In genomic region chr11:95081412-95081811, GRCh38 we compare ENCODE assay signal across 13 cellular contexts. TPM values are rescaled to one million over a fixed set of nuclear protein-coding genes. Genes with fewer than 3 reads are reported as not detected.
DNase-seq lines count a peak whose midpoint lies in the region; ATAC-seq and TF ChIP-seq lines count a peak whose summit lies in the region.
"Had no signal": no experiment of that assay in that cellular context is flagged by ENCODE, and none has a peak within 500 bp of the region (broad histone marks: within the 10 kb centered on the region; RNA-seq: fewer than 3 reads in every experiment).

No MANE protein-coding gene starts in this region.

- TF ChIP-seq CTCF in breast epithelium (IDR thresholded peaks at IDR 0.05) (no peak), MCF 10A (IDR thresholded peaks at IDR 0.05; ENCODE audit: unreplicated experiment) (no peak), heart right ventricle (IDR thresholded peaks at IDR 0.05) (no peak), uterus (IDR thresholded peaks at IDR 0.05) (no peak)

- no peak overlapping the region for H3K4me3 ChIP-seq in breast epithelium
- H3K4me3 ChIP-seq in heart right ventricle = no peak overlapping the region
- H3K4me3 ChIP-seq in uterus = no peak overlapping the region

- H3K27ac Mint-ChIP-seq in MCF 10A (ENCODE audit: low read depth, unreplicated experiment) = no peak overlapping the region
- H3K27ac Mint-ChIP-seq: T-cell had no signal

- H3K36me3 ChIP-seq in breast epithelium = no peaks in the 10 kb centered on the region
- no peaks in the 10 kb centered on the region for H3K36me3 ChIP-seq in heart right ventricle
- no peaks in the 10 kb centered on the region for H3K36me3 ChIP-seq in uterus

- intact Hi-C loops in breast epithelium (cut with DNase I; ENCODE audit: low total_unique reads) (no loop called here), MCF 10A (cut with micrococcal nuclease) (no loop called here), heart right ventricle (cut with DNase I) (no loop called here), uterus (cut with DNase I; ENCODE audit: low total_unique reads) (no loop called here)

- H3K27me3 ChIP-seq in breast epithelium = no peaks in the 10 kb centered on the region
- no peaks in the 10 kb centered on the region for H3K27me3 ChIP-seq in heart right ventricle
- H3K27me3 ChIP-seq in uterus = no peaks in the 10 kb centered on the region

- DNase-seq in breast epithelium (ENCODE audit: low spot score in 2 of 2) (peak in 1 of 2 donors; percentile 85), MCF 10A (ENCODE audit: unreplicated experiment) (no peak), heart right ventricle (peak; percentile 14 to 36), nucleus accumbens (lab: John Stamatoyannopoulos, UW) (peak in 48 of 56 donors; percentile 26 to 87 (median 66)), uterus (peak in 1 of 2 donors; percentile 41), SKM-1 treated with dmso at 0.1 percent for 144 hours (lab: John Stamatoyannopoulos, UW; ENCODE audit: unreplicated experiment) (no peak)
- DNase-seq in activated CD8-positive, alpha-beta memory T cell treated with anti-CD3 and anti-CD28 coated beads for 24 hours = no peak
- DNase-seq: activated CD4-positive, alpha-beta T cell treated with anti-CD3 and anti-CD28 coated beads, Interleukin-2, amount 50 U/mL, for 48 hours; NCI-H1092; T-cell had no signal

- H3K27me3 Mint-ChIP-seq in MCF 10A (ENCODE audit: insufficient read depth, unreplicated experiment) = no peaks in the 10 kb centered on the region

- ATAC-seq in heart right ventricle (peak; percentile 60 to 91 (median 80)), HG03097 (IDR thresholded peaks at IDR 0.05; ENCODE audit: low FRiP score, unreplicated experiment) (no peak)
- ATAC-seq: T-cell had no signal

- H3K4me1 ChIP-seq in breast epithelium = no peaks in the 10 kb centered on the region
- peaks cover 0 to 14% (median 0%) of the 10 kb centered on the region in 9 donors for H3K4me1 ChIP-seq in heart right ventricle
- H3K4me1 ChIP-seq in uterus = no peaks in the 10 kb centered on the region

- BruUV-seq in MCF 10A (replicated peaks; lab: Mats Ljungman, UMichigan) = no TSS peak

- POLR2A ChIA-PET in MCF 10A (lab: Yijun Ruan, JAX) = interaction anchor here (0.8 to 1.6 kb wide), 5 partner anchors 9 to 66 kb away, joined by 3 to 8 read pairs (median 4); partner anchors contain the start of genes ENDOD1 and SRSF8

- no peaks in the 10 kb centered on the region for H3K9me3 Mint-ChIP-seq in MCF 10A (ENCODE audit: unreplicated experiment)
- H3K9me3 Mint-ChIP-seq: T-cell had no signal

- H3K4me3 Mint-ChIP-seq in MCF 10A (ENCODE audit: unreplicated experiment) = no peak overlapping the region
- H3K4me3 Mint-ChIP-seq: T-cell had no signal

- H3K36me3 Mint-ChIP-seq in MCF 10A (ENCODE audit: insufficient read depth, unreplicated experiment) = no peaks in the 10 kb centered on the region
- H3K36me3 Mint-ChIP-seq: T-cell had no signal

- H3K27ac ChIP-seq in breast epithelium (peak overlapping the region; percentile 49 to 72), heart right ventricle (peak overlapping the region in 7 of 10 donors; percentile 27 to 69 (median 51)), uterus (peak overlapping the region; percentile 5 to 43)

- no peaks in the 10 kb centered on the region for H3K9me3 ChIP-seq in breast epithelium
- H3K9me3 ChIP-seq in heart right ventricle = no peaks in the 10 kb centered on the region
- H3K9me3 ChIP-seq in uterus = no peaks in the 10 kb centered on the region

- no peak for TF ChIP-seq POLR2A in breast epithelium (IDR thresholded peaks at IDR 0.05)
- no peak for TF ChIP-seq POLR2A in uterus (IDR thresholded peaks at IDR 0.05)

- H3K4me1 Mint-ChIP-seq in MCF 10A (ENCODE audit: insufficient read depth, unreplicated experiment) = peaks cover 20% of the 10 kb centered on the region

- WGBS in heart right ventricle, 2 donors = 38 to 42% methylated on average over 4 of the region's 4 CpGs

- CTCF ChIA-PET in MCF 10A (lab: Yijun Ruan, JAX) = interaction anchor here (1.4 kb wide), 1 partner anchor 12 kb away, joined by 4 read pairs; no protein-coding TSS in a partner anchor

RNA-seq across cellular contexts. Expression of gene ENDOD1, which starts 8.2 kb away (rescaled TPM):
- total RNA-seq in breast epithelium = 10 to 100 TPM; 19.7 to 49.8 (median 48.7) TPM
- 10.8 and 11.4 TPM in 2 replicates for total RNA-seq in MCF 10A (2022)
- total RNA-seq in heart right ventricle = 10 to 100 TPM in 7 of 10 donors, 1 to 10 TPM in 3; 7.4 to 15.0 (median 12.3) TPM
- 1 to 10 TPM; 3.7 to 9.9 TPM for polyA plus RNA-seq in heart right ventricle
- 10 to 100 TPM; 35.0 to 82.9 (median 60.0) TPM for total RNA-seq in uterus

RNA-seq across cellular contexts. Expression of gene SRSF8, which starts 14.7 kb away (rescaled TPM):
- total RNA-seq in breast epithelium (10 to 100 TPM; 35.4 to 52.4 (median 36.1) TPM), MCF 10A (2022) (48.5 and 55.6 TPM in 2 replicates), heart right ventricle (10 to 100 TPM; 17.1 to 28.0 (median 20.8) TPM), uterus (10 to 100 TPM; 24.3 to 70.6 (median 32.9) TPM)
- polyA plus RNA-seq in heart right ventricle = 10 to 100 TPM; 19.9 to 27.7 TPM

RNA-seq across cellular contexts. Expression of gene KDM4F, which starts 32.2 kb away (rescaled TPM):
- total RNA-seq in breast epithelium (not detected), MCF 10A (2022) (not detected in 2 replicates), heart right ventricle (not detected), uterus (not detected)
- not detected for polyA plus RNA-seq in heart right ventricle
- total RNA-seq: A172, kidney epithelial cell, T-cell had no signal

RNA-seq across cellular contexts. Expression of gene KDM4E, which starts 56.4 kb away (rescaled TPM):
- total RNA-seq in breast epithelium (not detected), MCF 10A (2022) (not detected in 2 replicates), heart right ventricle (not detected), uterus (not detected)
- polyA plus RNA-seq in heart right ventricle = not detected
- total RNA-seq: A172, kidney epithelial cell, T-cell had no signal

Comparison
In these comparisons a context has a peak if more than half of its experiments do, and no peak if none do; other contexts are left out.
1. DNase-seq: peak in heart right ventricle (2 of 2) and nucleus accumbens (48 of 56); none in MCF 10A (single experiment), SKM-1 treated with dmso at 0.1 percent for 144 hours (single experiment) and activated CD8-positive, alpha-beta memory T cell treated with anti-CD3 and anti-CD28 coated beads for 24 hours (single experiment).
2. Peak in every context shown above with its lines, with median percentiles within 50 percentile points of each other: H3K27ac ChIP-seq.